In genomic region chr2:27554451-27554850, GRCh38 we compare ENCODE assay signal across 15 cellular contexts. TPM values are rescaled to one million over a fixed set of nuclear protein-coding genes. Genes with fewer than 3 reads are reported as not detected.
"Had no signal": no experiment of that assay in that cellular context is flagged by ENCODE, and none has a peak within 500 bp of the region (broad histone marks: within the 10 kb centered on the region; RNA-seq: fewer than 3 reads in every experiment).

No MANE protein-coding gene starts in this region.

RNA-seq across cellular contexts. Expression of gene GCKR, which starts 57.8 kb away (rescaled TPM):
- total RNA-seq: activated B cell treated with CpG ODN at 0.5 μM for 24 hours; activated CD4-positive, alpha-beta memory T cell treated with anti-CD3 and anti-CD28 coated beads for 36 hours; activated CD4-positive, alpha-beta T cell treated with anti-CD3 and anti-CD28 coated beads, Interleukin-2, amount 10 ng/mL, durations not matched to agents 24 days and 14 days; activated CD8-positive, alpha-beta memory T cell treated with anti-CD3 and anti-CD28 coated beads for 36 hours; activated CD8-positive, alpha-beta T cell treated with anti-CD3 and anti-CD28 coated beads for 36 hours; activated naive CD4-positive, alpha-beta T cell treated with anti-CD3 and anti-CD28 coated beads for 36 hours; activated naive CD4-positive, alpha-beta T cell treated with anti-CD3 and anti-CD28 coated beads, Interleukin-2, amount 50 U/mL, for 72 hours; activated naive CD8-positive, alpha-beta T cell treated with anti-CD3 and anti-CD28 coated beads for 36 hours; activated T-cell treated with anti-CD3 and anti-CD28 coated beads, Interleukin-2, amount 50 U/mL, for 4 hours; activated T-cell treated with anti-CD3 and anti-CD28 coated beads, Interleukin-2, amount 50 U/mL, for 72 hours; activated T-helper 1 cell treated with anti-CD3 and anti-CD28 coated beads, Interleukin-12 subunit alpha, Interleukin-12 subunit beta, Interleukin-2, Interleukin-4 antibody, amounts not matched to agents 30 ng/mL and 10 ng/mL and 1 ng/mL, durations not matched to agents 14 hours and 24 hours and 36 hours; activated T-helper 17 cell treated with anti-CD3 and anti-CD28 coated beads, Interleukin-2, amount 50 U/mL, for 72 hours; astrocyte; cardiac muscle cell; chondrocyte had no signal
- polyA plus RNA-seq: cardiac muscle cell had no signal

RNA-seq across cellular contexts. Expression of gene FNDC4, which starts 59.5 kb away (rescaled TPM):
- total RNA-seq: activated B cell treated with CpG ODN at 0.5 μM for 24 hours; activated CD4-positive, alpha-beta T cell treated with anti-CD3 and anti-CD28 coated beads, Interleukin-2, amount 10 ng/mL, durations not matched to agents 24 days and 14 days; activated CD8-positive, alpha-beta memory T cell treated with anti-CD3 and anti-CD28 coated beads for 36 hours; activated CD8-positive, alpha-beta T cell treated with anti-CD3 and anti-CD28 coated beads for 36 hours; activated naive CD4-positive, alpha-beta T cell treated with anti-CD3 and anti-CD28 coated beads for 36 hours; activated naive CD4-positive, alpha-beta T cell treated with anti-CD3 and anti-CD28 coated beads, Interleukin-2, amount 50 U/mL, for 72 hours; activated naive CD8-positive, alpha-beta T cell treated with anti-CD3 and anti-CD28 coated beads for 36 hours had no signal
